Comparison of ENCODE assay signal across 1 cellular context in the genomic region with DNA sequence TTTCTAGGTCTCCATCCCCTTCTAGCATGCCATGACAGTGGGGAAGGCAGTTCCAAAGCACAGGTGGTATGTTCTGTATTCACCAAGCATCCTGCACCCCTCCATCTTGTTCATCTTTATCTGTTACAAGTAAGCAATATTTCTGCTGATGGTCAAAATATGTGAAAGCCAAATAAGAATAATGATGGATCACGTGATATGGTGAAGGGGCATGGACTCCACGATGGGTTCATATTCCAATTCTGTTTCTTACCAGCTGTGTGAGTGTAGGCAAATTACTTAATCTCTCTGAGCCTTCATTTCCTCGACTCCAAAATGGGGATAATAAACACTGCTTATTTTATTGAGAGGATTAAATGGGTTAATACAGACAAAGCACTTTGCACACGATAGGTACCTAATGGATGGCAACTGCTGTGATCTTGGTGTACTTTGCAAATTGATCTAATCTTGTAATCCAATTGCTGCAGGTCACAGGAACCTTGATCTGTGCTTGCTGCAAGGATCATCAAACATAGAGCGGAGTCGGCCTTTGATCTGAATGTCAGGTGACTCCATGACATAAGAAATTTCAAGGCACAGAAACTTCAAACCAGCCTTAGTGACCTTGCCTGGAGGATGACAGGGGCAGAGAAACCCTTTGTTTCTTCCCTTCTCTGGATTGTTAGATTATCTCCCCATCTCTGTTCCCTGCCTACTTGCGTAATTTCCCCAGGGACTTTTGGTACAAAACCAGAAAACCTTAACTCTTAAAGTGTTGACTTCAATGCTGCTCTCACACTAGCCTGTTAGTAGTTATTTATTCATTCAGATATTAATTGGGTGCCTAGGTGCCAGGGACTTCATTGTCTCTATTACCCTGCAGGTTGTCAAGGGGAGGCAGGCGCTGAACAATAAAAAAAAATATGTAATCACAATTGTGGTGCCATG.
A peak's percentile ranks its signal among the peaks of the same experiment; 100 is the strongest.
TF ChIP-seq lines count a peak whose summit lies in the region.

No MANE protein-coding gene starts in this region.

TF ChIP-seq in HepG2, 621 proteins besides CTCF, POLR2A, EP300 and RAD21 (continued from another document and continues in another):
- TF ChIP-seq ZHX1 (CRISPR knock-in tag; IDR thresholded peaks at IDR 0.05; ENCODE audit: low read depth) = no peak; the same call in 1 of the 2 replicates
- no peak for TF ChIP-seq ZNF326 (CRISPR knock-in tag; IDR thresholded peaks at IDR 0.05; ENCODE audit: borderline replicate concordance)
- peak; percentile 91 for TF ChIP-seq ZKSCAN8 (CRISPR knock-in tag; IDR thresholded peaks at IDR 0.05; ENCODE audit: borderline replicate concordance)
- TF ChIP-seq MNT (IDR thresholded peaks at IDR 0.05) = no peak
- TF ChIP-seq PAWR (CRISPR knock-in tag; IDR thresholded peaks at IDR 0.05; ENCODE audit: borderline replicate concordance) = no peak
- 0 out of 2 replicates have a peak, but pooled peaks have one; percentile 54 for TF ChIP-seq WIZ (CRISPR knock-in tag; IDR thresholded peaks at IDR 0.05)
- peak; percentile 86 for TF ChIP-seq ETV5 (CRISPR knock-in tag; IDR thresholded peaks at IDR 0.05; ENCODE audit: borderline replicate concordance)
- TF ChIP-seq ZNF343 (CRISPR knock-in tag; IDR thresholded peaks at IDR 0.05) = no peak
- TF ChIP-seq, protein P1, sequence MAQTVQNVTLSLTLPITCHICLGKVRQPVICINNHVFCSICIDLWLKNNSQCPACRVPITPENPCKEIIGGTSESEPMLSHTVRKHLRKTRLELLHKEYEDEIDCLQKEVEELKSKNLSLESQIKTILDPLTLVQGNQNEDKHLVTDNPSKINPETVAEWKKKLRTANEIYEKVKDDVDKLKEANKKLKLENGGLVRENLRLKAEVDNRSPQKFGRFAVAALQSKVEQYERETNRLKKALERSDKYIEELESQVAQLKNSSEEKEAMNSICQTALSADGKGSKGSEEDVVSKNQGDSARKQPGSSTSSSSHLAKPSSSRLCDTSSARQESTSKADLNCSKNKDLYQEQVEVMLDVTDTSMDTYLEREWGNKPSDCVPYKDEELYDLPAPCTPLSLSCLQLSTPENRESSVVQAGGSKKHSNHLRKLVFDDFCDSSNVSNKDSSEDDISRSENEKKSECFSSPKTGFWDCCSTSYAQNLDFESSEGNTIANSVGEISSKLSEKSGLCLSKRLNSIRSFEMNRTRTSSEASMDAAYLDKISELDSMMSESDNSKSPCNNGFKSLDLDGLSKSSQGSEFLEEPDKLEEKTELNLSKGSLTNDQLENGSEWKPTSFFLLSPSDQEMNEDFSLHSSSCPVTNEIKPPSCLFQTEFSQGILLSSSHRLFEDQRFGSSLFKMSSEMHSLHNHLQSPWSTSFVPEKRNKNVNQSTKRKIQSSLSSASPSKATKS (CRISPR knock-in tag; IDR thresholded peaks at IDR 0.05) = peak; percentile 95
- no peak for TF ChIP-seq ZNF879 (CRISPR knock-in tag; IDR thresholded peaks at IDR 0.05)
- peak; percentile 96 for TF ChIP-seq BHLHE40 (IDR thresholded peaks at IDR 0.05; ENCODE audit: low read length)
- TF ChIP-seq ZNF296 (CRISPR knock-in tag; conservative IDR thresholded peaks at IDR 0.05) = no peak
- peak; percentile 90 for TF ChIP-seq RCOR2 (CRISPR knock-in tag; IDR thresholded peaks at IDR 0.05)
- peak; percentile 85 for TF ChIP-seq ATF3 (CRISPR knock-in tag; IDR thresholded peaks at IDR 0.05)
- TF ChIP-seq ATF7 (IDR thresholded peaks at IDR 0.05) = peak; percentile 67
- TF ChIP-seq ATF7 (CRISPR knock-in tag; IDR thresholded peaks at IDR 0.05) = peak; percentile 87; the same call in 1 of the 2 replicates
- no peak for TF ChIP-seq ZFAT (CRISPR knock-in tag; conservative IDR thresholded peaks at IDR 0.05)
- no peak for TF ChIP-seq ZFP62 (CRISPR knock-in tag; IDR thresholded peaks at IDR 0.05)
- TF ChIP-seq SOX6 (IDR thresholded peaks at IDR 0.05) = no peak
- TF ChIP-seq SOX6 (CRISPR knock-in tag; IDR thresholded peaks at IDR 0.05) = peak; percentile 100
- TF ChIP-seq SMC3 (IDR thresholded peaks at IDR 0.05; ENCODE audit: low read length) = peak; percentile 31
- peak; percentile 51; the same call in 1 of the 2 replicates for TF ChIP-seq ZNF761 (CRISPR knock-in tag; conservative IDR thresholded peaks at IDR 0.05)
- TF ChIP-seq SNAPC2 (CRISPR knock-in tag; IDR thresholded peaks at IDR 0.05) = peak; percentile 34; the same call in 1 of the 2 replicates
- TF ChIP-seq KDM1A (CRISPR knock-in tag; IDR thresholded peaks at IDR 0.05) = 0 out of 2 replicates have a peak, but pooled peaks have one; percentile 29
- TF ChIP-seq PAF1 (CRISPR knock-in tag; IDR thresholded peaks at IDR 0.05) = no peak
- 0 out of 2 replicates have a peak, but pooled peaks have one; percentile 29 for TF ChIP-seq ETV6 (CRISPR knock-in tag; conservative IDR thresholded peaks at IDR 0.05)
- no peak for TF ChIP-seq ZNF138 (CRISPR knock-in tag; IDR thresholded peaks at IDR 0.05; ENCODE audit: low read depth)
- no peak; the same call in 1 of the 2 replicates for TF ChIP-seq ZNF34 (CRISPR knock-in tag; IDR thresholded peaks at IDR 0.05; ENCODE audit: borderline replicate concordance)
- TF ChIP-seq SMARCC2 (IDR thresholded peaks at IDR 0.05) = no peak
- 0 out of 2 replicates have a peak, but pooled peaks have one; percentile 50 for TF ChIP-seq ZNF557 (CRISPR knock-in tag; IDR thresholded peaks at IDR 0.05)
- no peak for TF ChIP-seq ZNF451 (CRISPR knock-in tag; IDR thresholded peaks at IDR 0.05)
- no peak; the same call in 1 of the 2 replicates for TF ChIP-seq RARG (CRISPR knock-in tag; IDR thresholded peaks at IDR 0.05; ENCODE audit: low read depth)
- peak; percentile 84; the same call in 1 of the 2 replicates for TF ChIP-seq JUN (CRISPR knock-in tag; IDR thresholded peaks at IDR 0.05)
- TF ChIP-seq MIXL1 (CRISPR knock-in tag; IDR thresholded peaks at IDR 0.05) = peak; percentile 100
- TF ChIP-seq POGZ (CRISPR knock-in tag; IDR thresholded peaks at IDR 0.05) = peak; percentile 62; the same call in 1 of the 2 replicates
- no peak for TF ChIP-seq ARNT (IDR thresholded peaks at IDR 0.05)
- TF ChIP-seq ELF1 (CRISPR knock-in tag; IDR thresholded peaks at IDR 0.05) = peak; percentile 24; the same call in 1 of the 2 replicates
- no peak for TF ChIP-seq TBP (CRISPR knock-in tag; IDR thresholded peaks at IDR 0.05)
- TF ChIP-seq, protein P2, sequence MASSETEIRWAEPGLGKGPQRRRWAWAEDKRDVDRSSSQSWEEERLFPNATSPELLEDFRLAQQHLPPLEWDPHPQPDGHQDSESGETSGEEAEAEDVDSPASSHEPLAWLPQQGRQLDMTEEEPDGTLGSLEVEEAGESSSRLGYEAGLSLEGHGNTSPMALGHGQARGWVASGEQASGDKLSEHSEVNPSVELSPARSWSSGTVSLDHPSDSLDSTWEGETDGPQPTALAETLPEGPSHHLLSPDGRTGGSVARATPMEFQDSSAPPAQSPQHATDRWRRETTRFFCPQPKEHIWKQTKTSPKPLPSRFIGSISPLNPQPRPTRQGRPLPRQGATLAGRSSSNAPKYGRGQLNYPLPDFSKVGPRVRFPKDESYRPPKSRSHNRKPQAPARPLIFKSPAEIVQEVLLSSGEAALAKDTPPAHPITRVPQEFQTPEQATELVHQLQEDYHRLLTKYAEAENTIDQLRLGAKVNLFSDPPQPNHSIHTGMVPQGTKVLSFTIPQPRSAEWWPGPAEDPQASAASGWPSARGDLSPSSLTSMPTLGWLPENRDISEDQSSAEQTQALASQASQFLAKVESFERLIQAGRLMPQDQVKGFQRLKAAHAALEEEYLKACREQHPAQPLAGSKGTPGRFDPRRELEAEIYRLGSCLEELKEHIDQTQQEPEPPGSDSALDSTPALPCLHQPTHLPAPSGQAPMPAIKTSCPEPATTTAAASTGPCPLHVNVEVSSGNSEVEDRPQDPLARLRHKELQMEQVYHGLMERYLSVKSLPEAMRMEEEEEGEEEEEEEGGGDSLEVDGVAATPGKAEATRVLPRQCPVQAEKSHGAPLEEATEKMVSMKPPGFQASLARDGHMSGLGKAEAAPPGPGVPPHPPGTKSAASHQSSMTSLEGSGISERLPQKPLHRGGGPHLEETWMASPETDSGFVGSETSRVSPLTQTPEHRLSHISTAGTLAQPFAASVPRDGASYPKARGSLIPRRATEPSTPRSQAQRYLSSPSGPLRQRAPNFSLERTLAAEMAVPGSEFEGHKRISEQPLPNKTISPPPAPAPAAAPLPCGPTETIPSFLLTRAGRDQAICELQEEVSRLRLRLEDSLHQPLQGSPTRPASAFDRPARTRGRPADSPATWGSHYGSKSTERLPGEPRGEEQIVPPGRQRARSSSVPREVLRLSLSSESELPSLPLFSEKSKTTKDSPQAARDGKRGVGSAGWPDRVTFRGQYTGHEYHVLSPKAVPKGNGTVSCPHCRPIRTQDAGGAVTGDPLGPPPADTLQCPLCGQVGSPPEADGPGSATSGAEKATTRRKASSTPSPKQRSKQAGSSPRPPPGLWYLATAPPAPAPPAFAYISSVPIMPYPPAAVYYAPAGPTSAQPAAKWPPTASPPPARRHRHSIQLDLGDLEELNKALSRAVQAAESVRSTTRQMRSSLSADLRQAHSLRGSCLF (CRISPR knock-in tag; IDR thresholded peaks at IDR 0.05; ENCODE audit: borderline replicate concordance) = no peak
- TF ChIP-seq, protein P3, sequence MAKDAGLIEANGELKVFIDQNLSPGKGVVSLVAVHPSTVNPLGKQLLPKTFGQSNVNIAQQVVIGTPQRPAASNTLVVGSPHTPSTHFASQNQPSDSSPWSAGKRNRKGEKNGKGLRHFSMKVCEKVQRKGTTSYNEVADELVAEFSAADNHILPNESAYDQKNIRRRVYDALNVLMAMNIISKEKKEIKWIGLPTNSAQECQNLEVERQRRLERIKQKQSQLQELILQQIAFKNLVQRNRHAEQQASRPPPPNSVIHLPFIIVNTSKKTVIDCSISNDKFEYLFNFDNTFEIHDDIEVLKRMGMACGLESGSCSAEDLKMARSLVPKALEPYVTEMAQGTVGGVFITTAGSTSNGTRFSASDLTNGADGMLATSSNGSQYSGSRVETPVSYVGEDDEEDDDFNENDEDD (CRISPR knock-in tag; IDR thresholded peaks at IDR 0.05; ENCODE audit: borderline replicate concordance) = no peak
- TF ChIP-seq ZNF556 (CRISPR knock-in tag; IDR thresholded peaks at IDR 0.05; ENCODE audit: borderline replicate concordance) = no peak
- no peak for TF ChIP-seq LBX2 (CRISPR knock-in tag; IDR thresholded peaks at IDR 0.05; ENCODE audit: borderline replicate concordance)
- TF ChIP-seq CAMTA2 (CRISPR knock-in tag; IDR thresholded peaks at IDR 0.05; ENCODE audit: borderline replicate concordance) = no peak
- TF ChIP-seq ZBTB33 (CRISPR knock-in tag; IDR thresholded peaks at IDR 0.05) = peak; percentile 69
- TF ChIP-seq DDIT3 (CRISPR knock-in tag; IDR thresholded peaks at IDR 0.05) = no peak
